Comparison of ENCODE assay signal across 8 cellular contexts in the genomic region with DNA sequence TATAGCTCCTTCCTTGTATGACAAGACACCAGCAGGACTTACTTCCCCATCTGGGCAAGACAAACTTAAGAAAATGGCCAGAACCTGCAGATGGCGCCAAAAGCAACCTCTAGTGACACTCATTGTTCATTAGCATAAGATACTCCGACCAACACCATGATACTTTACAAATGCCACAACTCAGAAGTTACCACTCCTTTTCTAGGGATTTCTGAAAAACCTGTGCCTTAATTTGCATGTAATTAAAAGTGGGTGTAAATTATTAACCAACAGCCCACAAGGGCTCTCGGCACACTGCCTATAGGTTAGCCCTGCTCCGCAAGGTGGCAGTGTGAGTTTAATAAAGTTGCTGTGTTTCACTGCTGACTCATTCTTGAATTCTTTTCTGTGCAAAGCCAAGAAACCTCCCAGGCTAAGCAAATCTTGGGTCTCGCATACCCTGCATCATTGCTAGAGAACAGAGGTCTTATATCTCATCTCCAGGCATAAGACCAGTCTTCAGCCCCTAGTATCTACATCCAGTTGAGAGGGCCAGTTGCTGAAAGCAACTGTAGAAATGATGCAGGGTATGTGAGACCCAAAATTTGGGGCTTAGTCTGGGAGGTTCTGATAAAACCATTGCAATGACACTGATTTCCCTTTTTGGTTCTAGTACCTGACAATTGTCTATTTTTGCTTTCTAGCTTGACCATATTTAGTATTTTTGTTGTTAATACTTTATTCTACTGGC.
DNase-seq lines count a peak whose midpoint lies in the region; ATAC-seq and TF ChIP-seq lines count a peak whose summit lies in the region.

No MANE protein-coding gene starts in this region.

- CTCF ChIA-PET in A673 (lab: Charles Lee) = interaction anchor here (0.5 to 1.0 kb wide), 6 partner anchors 19 to 324 kb away, joined by 3 to 7 read pairs (median 4); no protein-coding TSS in a partner anchor

- no peaks in the 10 kb centered on the region for H3K9me3 ChIP-seq in A673 (ENCODE audit: low read depth, low read length, poor library complexity, severe bottlenecking)

- peak overlapping the region; percentile 32 for H3K4me3 ChIP-seq in A673 (ENCODE audit: low read depth, low read length, poor library complexity, severe bottlenecking)

- H3K27me3 Mint-ChIP-seq in mesothelial cell of epicardium (ENCODE audit: low read depth) = no peaks in the 10 kb centered on the region

- intact Hi-C loops in A673 (cut with micrococcal nuclease; ENCODE audit: unreplicated experiment) = loop anchor here (2.0 to 5.0 kb wide), 4 partner anchors 94 to 315 kb away; no protein-coding TSS in a partner anchor

- H3K9me3 Mint-ChIP-seq in mesothelial cell of epicardium = no peaks in the 10 kb centered on the region

- H3K27me3 ChIP-seq in A673 (replicated peaks; ENCODE audit: insufficient read depth, low read depth, low read length, poor library complexity) = no peaks in the 10 kb centered on the region

- DNase-seq in A673 (ENCODE audit: low spot score) = peak; percentile 93
- peak; percentile 2 to 26 for DNase-seq in NCI-H1930 (lab: John Stamatoyannopoulos, UW)
- DNase-seq in activated CD4-positive, alpha-beta T cell treated with anti-CD3 and anti-CD28 coated beads for 1 hour = peak; percentile 39
- DNase-seq in ecto neural progenitor cell (ENCODE audit: low spot score) = peak; percentile 64
- DNase-seq in mesothelial cell of epicardium (ENCODE audit: low spot score in 2 of 2, unreplicated experiment in 2 of 2) = peak in 1 of 2 experiments; percentile 58
- DNase-seq in stimulated activated naive CD4-positive, alpha-beta T cell (lab: John Stamatoyannopoulos, UW) = peak; percentile 1 to 40 (median 10)

- peak overlapping the region; percentile 76 for H3K4me3 Mint-ChIP-seq in mesothelial cell of epicardium

- no TSS peak for BruUV-seq in A673 (replicated peaks; lab: Mats Ljungman, UMichigan)

- H3K4me1 Mint-ChIP-seq in mesothelial cell of epicardium = no peaks in the 10 kb centered on the region

- no peak overlapping the region for H3K27ac Mint-ChIP-seq in mesothelial cell of epicardium

- H3K36me3 Mint-ChIP-seq in mesothelial cell of epicardium = no peaks in the 10 kb centered on the region

- no peaks in the 10 kb centered on the region for H3K36me3 ChIP-seq in A673 (ENCODE audit: insufficient read depth, low read length, poor library complexity, severe bottlenecking)

- TF ChIP-seq CTCF in A673 (conservative IDR thresholded peaks at IDR 0.05; ENCODE audit: low read depth, low read length) (peak; percentile 99), mesothelial cell of epicardium (IDR thresholded peaks at IDR 0.05; ENCODE audit: unreplicated experiment) (peak; percentile 62)

- H3K4me1 ChIP-seq in A673 (ENCODE audit: insufficient read depth, low read length, poor library complexity, severe bottlenecking) = peaks cover 10% of the 10 kb centered on the region

- H3K27ac ChIP-seq in A673 (ENCODE audit: low read depth, low read length, poor library complexity, severe bottlenecking) = peak overlapping the region; percentile 48

- POLR2A ChIA-PET in A673 (lab: Charles Lee; ENCODE audit: low non-redundant PET) = no interaction called here

- ATAC-seq in GM18498 (IDR thresholded peaks at IDR 0.05; ENCODE audit: unreplicated experiment) = peak; percentile 96
- peak; percentile 96 for ATAC-seq in HG02840 (IDR thresholded peaks at IDR 0.05; ENCODE audit: low FRiP score, unreplicated experiment)
